In genomic region chr4:173181769-173182374, GRCh38 we compare ENCODE assay signal across 9 cellular contexts. TPM values are rescaled to one million over a fixed set of nuclear protein-coding genes. Genes with fewer than 3 reads are reported as not detected.
A peak's percentile ranks its signal among the peaks of the same experiment; 100 is the strongest.
DNase-seq lines count a peak whose midpoint lies in the region; ATAC-seq, FAIRE-seq and TF ChIP-seq lines count a peak whose summit lies in the region.
"Had no signal": no experiment of that assay in that cellular context is flagged by ENCODE, and none has a peak within 500 bp of the region (broad histone marks: within the 10 kb centered on the region; RNA-seq: fewer than 3 reads in every experiment).

No MANE protein-coding gene starts in this region.

- ATAC-seq in GM19452 (IDR thresholded peaks at IDR 0.05; ENCODE audit: unreplicated experiment) (peak; percentile 49), HG03565 (IDR thresholded peaks at IDR 0.05; ENCODE audit: unreplicated experiment) (peak; percentile 59), HG03196 (IDR thresholded peaks at IDR 0.05; ENCODE audit: unreplicated experiment) (no peak), natural killer cell (no peak)

- peak; percentile 10 for DNase-seq in AG08395 (ENCODE audit: low spot score)
- no peak for DNase-seq in DMS53 (lab: John Stamatoyannopoulos, UW)
- DNase-seq in NCI-H345 treated with DMSO at 0.1 percent for 48 hours (lab: John Stamatoyannopoulos, UW; ENCODE audit: unreplicated experiment), result no peak
- DNase-seq in natural killer cell, result no peak
- DNase-seq: activated naive CD4-positive, alpha-beta T cell treated with anti-CD3 and anti-CD28 coated beads, Interleukin-2, amount 50 U/mL, for 16 hours had no signal

- no peak overlapping the region for H3K4me3 Mint-ChIP-seq in natural killer cell

- intact Hi-C loops in natural killer cell (cut with micrococcal nuclease), result no loop called here

- H3K36me3 Mint-ChIP-seq in natural killer cell, result no peaks in the 10 kb centered on the region

- peaks cover 20 to 21% of the 10 kb centered on the region in 2 donors for H3K4me1 Mint-ChIP-seq in natural killer cell

- peak; percentile 41 for FAIRE-seq in endometrium (lab: Jason Lieb, UNC)

- H3K27ac Mint-ChIP-seq in natural killer cell, result no peak overlapping the region

- no peaks in the 10 kb centered on the region for H3K9me3 Mint-ChIP-seq in natural killer cell

- no peak for TF ChIP-seq CTCF in natural killer cell (IDR thresholded peaks at IDR 0.05)

- no peaks in the 10 kb centered on the region for H3K27me3 Mint-ChIP-seq in natural killer cell (ENCODE audit: low read depth in 2 of 2)

RNA-seq across cellular contexts. Expression of gene GALNT7, which starts 13.3 kb away (rescaled TPM):
- 10 to 100 TPM; 10.9 to 20.8 (median 15.6) TPM for total RNA-seq in natural killer cell

Comparison
In these comparisons a context has a peak if more than half of its experiments do, and no peak if none do; other contexts are left out.
1. ATAC-seq: peak in GM19452 (single experiment) and HG03565 (single experiment); none in HG03196 (single experiment) and natural killer cell (0 of 3).